9 cellular contexts compared by ENCODE assay signal in genomic region chr4:125735107-125735506, GRCh38.
DNase-seq lines count a peak whose midpoint lies in the region; ATAC-seq and TF ChIP-seq lines count a peak whose summit lies in the region.
"Had no signal": no experiment of that assay in that cellular context is flagged by ENCODE, and none has a peak within 500 bp of the region (broad histone marks: within the 10 kb centered on the region; RNA-seq: fewer than 3 reads in every experiment).

No MANE protein-coding gene starts in this region.

- peak overlapping the region; percentile 97 for H3K27ac Mint-ChIP-seq in mesothelial cell of epicardium

- H3K79me2 ChIP-seq in PC-3 (ENCODE audit: low read length), result no peaks in the 10 kb centered on the region

- H3K27me3 Mint-ChIP-seq in mesothelial cell of epicardium (ENCODE audit: low read depth), result no peaks in the 10 kb centered on the region

- H3K9me3 Mint-ChIP-seq in mesothelial cell of epicardium, result no peaks in the 10 kb centered on the region

- H3K4me3 Mint-ChIP-seq in mesothelial cell of epicardium, result no peak overlapping the region

- H3K4me1 ChIP-seq in PC-3 (ENCODE audit: insufficient read depth, low read length), result peaks cover 34% of the 10 kb centered on the region

- no peak overlapping the region for H3K9ac ChIP-seq in PC-3 (ENCODE audit: low read length)

- H2AFZ ChIP-seq in PC-3 (ENCODE audit: low read length), result peak overlapping the region; percentile 53; the same call in 1 of the 2 replicates

- TF ChIP-seq CTCF in AG10803 (conservative IDR thresholded peaks at IDR 0.05; ENCODE audit: low read length) (no peak), PC-3 (conservative IDR thresholded peaks at IDR 0.05; ENCODE audit: low read depth, low read length) (no peak), epithelial cell of proximal tubule (conservative IDR thresholded peaks at IDR 0.05; ENCODE audit: low read depth, low read length) (no peak), mesothelial cell of epicardium (IDR thresholded peaks at IDR 0.05; ENCODE audit: unreplicated experiment) (no peak)

- H3K9me3 ChIP-seq in PC-3 (ENCODE audit: low read length), result no peaks in the 10 kb centered on the region

- H3K27ac ChIP-seq in PC-3 (ENCODE audit: low read length), result no peak overlapping the region

- peak overlapping the region; percentile 23 for H3K4me2 ChIP-seq in PC-3 (ENCODE audit: low read length)

- H3K9me2 ChIP-seq in PC-3 (replicated peaks; ENCODE audit: low read length), result no peaks in the 10 kb centered on the region

- H3K4me1 Mint-ChIP-seq in mesothelial cell of epicardium, result peaks cover 35% of the 10 kb centered on the region

- H4K20me1 ChIP-seq in PC-3 (ENCODE audit: low read length), result no peaks in the 10 kb centered on the region

- no peaks in the 10 kb centered on the region for H3K36me3 ChIP-seq in PC-3 (ENCODE audit: low read depth, low read length)

- BruUV-seq in PC-3 (replicated peaks; lab: Mats Ljungman, UMichigan), result no TSS peak

- no peaks in the 10 kb centered on the region for H3K36me3 Mint-ChIP-seq in mesothelial cell of epicardium

- POLR2A ChIA-PET in PC-3 (lab: Charles Lee; ENCODE audit: unreplicated experiment), result interaction anchor here (0.6 kb wide), 1 partner anchor 1577 kb away, joined by 4 read pairs; no protein-coding TSS in a partner anchor

- no peaks in the 10 kb centered on the region for H3F3A ChIP-seq in PC-3 (ENCODE audit: low read length, unreplicated experiment)

- CTCF ChIA-PET in PC-3 (lab: Charles Lee), result interaction anchor here (0.5 kb wide), 1 partner anchor 422 kb away, joined by 6 read pairs; no protein-coding TSS in a partner anchor

- no peak overlapping the region for H3K4me3 ChIP-seq in AG10803 (ENCODE audit: low read length)
- no peak overlapping the region for H3K4me3 ChIP-seq in PC-3 (ENCODE audit: low read length)
- no peak overlapping the region for H3K4me3 ChIP-seq in epithelial cell of proximal tubule (ENCODE audit: low read depth, low read length)

- DNase-seq in AG10803 (ENCODE audit: low read depth) (peak; percentile 92), PC-3 (peak; percentile 82), epithelial cell of proximal tubule (ENCODE audit: low read depth) (peak; percentile 92), mesothelial cell of epicardium (ENCODE audit: low spot score in 2 of 2, unreplicated experiment in 2 of 2) (peak; percentile 23 to 53), NCI-H774 (lab: John Stamatoyannopoulos, UW) (no peak), NCI-H1105 treated with DMSO at 0.1 percent for 48 hours (lab: John Stamatoyannopoulos, UW) (no peak), NCI-H146 (lab: John Stamatoyannopoulos, UW) (no peak)
- DNase-seq: SIG-M5 had no signal

- ATAC-seq in PC-3 (peak; percentile 96), GM21576 (IDR thresholded peaks at IDR 0.05; ENCODE audit: unreplicated experiment) (no peak)

- H3K27me3 ChIP-seq in PC-3 (ENCODE audit: low read length), result no peaks in the 10 kb centered on the region

- intact Hi-C loops in PC-3 (cut with micrococcal nuclease), result no loop called here

Comparison
In these comparisons a context has a peak if more than half of its experiments do, and no peak if none do; other contexts are left out.
1. DNase-seq: peak in AG10803 (single experiment), PC-3 (single experiment), epithelial cell of proximal tubule (single experiment) and mesothelial cell of epicardium (2 of 2); none in NCI-H774 (single experiment), NCI-H1105 treated with DMSO at 0.1 percent for 48 hours (single experiment) and NCI-H146 (single experiment).